ENCODE assay signal across 21 cellular contexts in genomic region chr5:103428923-103429322, GRCh38.
A peak's percentile ranks its signal among the peaks of the same experiment; 100 is the strongest.
DNase-seq lines count a peak whose midpoint lies in the region; ATAC-seq, FAIRE-seq and TF ChIP-seq lines count a peak whose summit lies in the region.
"Had no signal": no experiment of that assay in that cellular context is flagged by ENCODE, and none has a peak within 500 bp of the region (broad histone marks: within the 10 kb centered on the region; RNA-seq: fewer than 3 reads in every experiment).

No MANE protein-coding gene starts in this region.

- H3K27me3 Mint-ChIP-seq in chondrocyte (ENCODE audit: low read depth), result no peaks in the 10 kb centered on the region
- peaks cover 0 to under 1% of the 10 kb centered on the region in 2 donors for H3K27me3 Mint-ChIP-seq in natural killer cell treated with Interleukin-12 subunit alpha and Interleukin-12 subunit beta and Interleukin-15 and Interleukin-18, amount 100 ng/mL, for 72 hours

- H3K4me1 Mint-ChIP-seq in chondrocyte (ENCODE audit: low read depth), result peaks cover 70% of the 10 kb centered on the region
- no peaks in the 10 kb centered on the region for H3K4me1 Mint-ChIP-seq in stimulated activated effector memory CD8-positive, alpha-beta T cell treated with anti-CD3 and anti-CD28 coated beads, Interleukin-12 subunit alpha, Interleukin-12 subunit beta, amount 100 ng/mL, for 72 hours
- H3K4me1 Mint-ChIP-seq in natural killer cell treated with Interleukin-12 subunit alpha and Interleukin-12 subunit beta and Interleukin-15 and Interleukin-18, amount 100 ng/mL, for 72 hours (ENCODE audit: low read depth in 2 of 2), result no peaks in the 10 kb centered on the region
- H3K4me1 Mint-ChIP-seq: activated CD8-positive, alpha-beta memory T cell treated with anti-CD3 and anti-CD28 coated beads, Interleukin-2, amount 10 ng/mL, durations not matched to agents 7 days and 5 days; activated naive CD4-positive, alpha-beta T cell treated with anti-CD3 and anti-CD28 coated beads, Interleukin-2, amount 50 U/mL, for 24 hours; CD4-positive, CD25-positive, alpha-beta regulatory T cell; central memory CD8-positive, alpha-beta T cell had no signal

- WGBS in sigmoid colon, 2 donors, result 89 to 90% methylated on average over 2 of the region's 2 CpGs

- no peak overlapping the region for H3K4me3 ChIP-seq in sigmoid colon
- H3K4me3 ChIP-seq: GM23338, upper lobe of right lung had no signal

- no peak for TF ChIP-seq CTCF in chondrocyte (IDR thresholded peaks at IDR 0.05)
- no peak for TF ChIP-seq CTCF in sigmoid colon (IDR thresholded peaks at IDR 0.05)

- H3K36me3 ChIP-seq in sigmoid colon, result no peaks in the 10 kb centered on the region
- H3K36me3 ChIP-seq: upper lobe of right lung, WERI-Rb-1 had no signal

- FAIRE-seq in RCC 7860 (lab: Jason Lieb, UNC), result no peak
- FAIRE-seq: small intestine had no signal

- H3K9me3 Mint-ChIP-seq in chondrocyte (ENCODE audit: low read depth), result no peaks in the 10 kb centered on the region
- no peaks in the 10 kb centered on the region for H3K9me3 Mint-ChIP-seq in stimulated activated effector memory CD8-positive, alpha-beta T cell treated with anti-CD3 and anti-CD28 coated beads, Interleukin-12 subunit alpha, Interleukin-12 subunit beta, amount 100 ng/mL, for 72 hours
- H3K9me3 Mint-ChIP-seq in natural killer cell treated with Interleukin-12 subunit alpha and Interleukin-12 subunit beta and Interleukin-15 and Interleukin-18, amount 100 ng/mL, for 72 hours, result no peaks in the 10 kb centered on the region
- H3K9me3 Mint-ChIP-seq: activated naive CD4-positive, alpha-beta T cell treated with anti-CD3 and anti-CD28 coated beads, Interleukin-2, amount 50 U/mL, for 24 hours; activated T-helper 1 cell treated with anti-CD3 and anti-CD28 coated beads, Interleukin-12 subunit alpha, Interleukin-12 subunit beta, Interleukin-2, Interleukin-4 antibody, amounts not matched to agents 30 ng/mL and 10 ng/mL and 1 ng/mL, durations not matched to agents 14 hours and 24 hours and 36 hours; central memory CD8-positive, alpha-beta T cell; GM23338 had no signal

- peaks cover 0 to 4% (median 0%) of the 10 kb centered on the region in 4 donors for H3K4me1 ChIP-seq in sigmoid colon
- H3K4me1 ChIP-seq: upper lobe of right lung had no signal

- TF ChIP-seq POLR2A in sigmoid colon (IDR thresholded peaks at IDR 0.05), result no peak

- H3K27me3 ChIP-seq in sigmoid colon, result no peaks in the 10 kb centered on the region
- H3K27me3 ChIP-seq: upper lobe of right lung had no signal

- intact Hi-C loops in sigmoid colon (cut with DNase I), result no loop called here

- H3K27ac ChIP-seq in sigmoid colon, result no peak overlapping the region
- H3K27ac ChIP-seq: upper lobe of right lung, WERI-Rb-1 had no signal

- no peak for DNase-seq in chondrocyte (ENCODE audit: low spot score)
- no peak for DNase-seq in stimulated activated effector memory CD8-positive, alpha-beta T cell treated with anti-CD3 and anti-CD28 coated beads, Interleukin-12 subunit alpha, Interleukin-12 subunit beta, amount 100 ng/mL, for 72 hours (ENCODE audit: low spot score in 2 of 2)
- no peak for DNase-seq in sigmoid colon
- DNase-seq in RCC 7860 (ENCODE audit: low spot score), result no peak
- DNase-seq in natural killer cell treated with Interleukin-12 subunit alpha and Interleukin-12 subunit beta and Interleukin-15 and Interleukin-18, amount 100 ng/mL, for 72 hours (ENCODE audit: low spot score), result no peak
- DNase-seq: activated CD4-positive, alpha-beta T cell treated with anti-CD3 and anti-CD28 coated beads, Interleukin-2, amount 50 U/mL, for 1 hour; activated CD8-positive, alpha-beta memory T cell treated with anti-CD3 and anti-CD28 coated beads, Interleukin-2, amount 10 ng/mL, durations not matched to agents 7 days and 5 days; CD4-positive, CD25-positive, alpha-beta regulatory T cell; NCI-H1930; NCI-H82; small intestine; stimulated activated CD4-positive, alpha-beta T cell treated with anti-CD3 and anti-CD28 coated beads, Interleukin-1b, Interleukin-23, amount 100 ng/mL, for 48 hours; upper lobe of right lung; WERI-Rb-1 had no signal

- H3K36me3 Mint-ChIP-seq in chondrocyte (ENCODE audit: low read depth), result no peaks in the 10 kb centered on the region
- no peaks in the 10 kb centered on the region for H3K36me3 Mint-ChIP-seq in stimulated activated effector memory CD8-positive, alpha-beta T cell treated with anti-CD3 and anti-CD28 coated beads, Interleukin-12 subunit alpha, Interleukin-12 subunit beta, amount 100 ng/mL, for 72 hours
- H3K36me3 Mint-ChIP-seq in natural killer cell treated with Interleukin-12 subunit alpha and Interleukin-12 subunit beta and Interleukin-15 and Interleukin-18, amount 100 ng/mL, for 72 hours, result no peaks in the 10 kb centered on the region
- H3K36me3 Mint-ChIP-seq: activated CD8-positive, alpha-beta memory T cell treated with anti-CD3 and anti-CD28 coated beads, Interleukin-2, amount 10 ng/mL, durations not matched to agents 7 days and 5 days; activated naive CD4-positive, alpha-beta T cell treated with anti-CD3 and anti-CD28 coated beads, Interleukin-2, amount 50 U/mL, for 24 hours; CD4-positive, CD25-positive, alpha-beta regulatory T cell had no signal

- no peak for TF ChIP-seq EP300 in sigmoid colon (IDR thresholded peaks at IDR 0.05)

- H3K27ac Mint-ChIP-seq in chondrocyte (ENCODE audit: unreplicated experiment), result peak overlapping the region; percentile 90
- H3K27ac Mint-ChIP-seq in stimulated activated effector memory CD8-positive, alpha-beta T cell treated with anti-CD3 and anti-CD28 coated beads, Interleukin-12 subunit alpha, Interleukin-12 subunit beta, amount 100 ng/mL, for 72 hours, result no peak overlapping the region
- no peak overlapping the region for H3K27ac Mint-ChIP-seq in natural killer cell treated with Interleukin-12 subunit alpha and Interleukin-12 subunit beta and Interleukin-15 and Interleukin-18, amount 100 ng/mL, for 72 hours
- H3K27ac Mint-ChIP-seq: activated CD8-positive, alpha-beta memory T cell treated with anti-CD3 and anti-CD28 coated beads, Interleukin-2, amount 10 ng/mL, durations not matched to agents 7 days and 5 days; activated naive CD4-positive, alpha-beta T cell treated with anti-CD3 and anti-CD28 coated beads, Interleukin-2, amount 50 U/mL, for 24 hours; activated T-helper 1 cell treated with anti-CD3 and anti-CD28 coated beads, Interleukin-12 subunit alpha, Interleukin-12 subunit beta, Interleukin-2, Interleukin-4 antibody, amounts not matched to agents 30 ng/mL and 10 ng/mL and 1 ng/mL, durations not matched to agents 14 hours and 24 hours and 36 hours; CD4-positive, CD25-positive, alpha-beta regulatory T cell; GM23338 had no signal

- ATAC-seq in GM21390 (IDR thresholded peaks at IDR 0.05; ENCODE audit: unreplicated experiment) (peak; percentile 74), HG03520 (IDR thresholded peaks at IDR 0.05; ENCODE audit: unreplicated experiment) (peak; percentile 40), GM19328 (IDR thresholded peaks at IDR 0.05; ENCODE audit: unreplicated experiment) (no peak)
- peak; percentile 63 for ATAC-seq in stimulated activated effector memory CD8-positive, alpha-beta T cell treated with anti-CD3 and anti-CD28 coated beads, Interleukin-12 subunit alpha, Interleukin-12 subunit beta, amount 100 ng/mL, for 72 hours
- no peak for ATAC-seq in natural killer cell treated with Interleukin-12 subunit alpha and Interleukin-12 subunit beta and Interleukin-15 and Interleukin-18, amount 100 ng/mL, for 72 hours
- ATAC-seq: activated CD8-positive, alpha-beta memory T cell treated with anti-CD3 and anti-CD28 coated beads, Interleukin-2, amount 10 ng/mL, durations not matched to agents 7 days and 5 days; GM23338; upper lobe of right lung had no signal

- H3K9me3 ChIP-seq in sigmoid colon, result no peaks in the 10 kb centered on the region
- H3K9me3 ChIP-seq: upper lobe of right lung had no signal

- H3K4me3 Mint-ChIP-seq in chondrocyte (ENCODE audit: unreplicated experiment), result no peak overlapping the region
- H3K4me3 Mint-ChIP-seq in stimulated activated effector memory CD8-positive, alpha-beta T cell treated with anti-CD3 and anti-CD28 coated beads, Interleukin-12 subunit alpha, Interleukin-12 subunit beta, amount 100 ng/mL, for 72 hours, result no peak overlapping the region
- no peak overlapping the region for H3K4me3 Mint-ChIP-seq in natural killer cell treated with Interleukin-12 subunit alpha and Interleukin-12 subunit beta and Interleukin-15 and Interleukin-18, amount 100 ng/mL, for 72 hours
- H3K4me3 Mint-ChIP-seq: activated CD8-positive, alpha-beta memory T cell treated with anti-CD3 and anti-CD28 coated beads, Interleukin-2, amount 10 ng/mL, durations not matched to agents 7 days and 5 days; activated naive CD4-positive, alpha-beta T cell treated with anti-CD3 and anti-CD28 coated beads, Interleukin-2, amount 50 U/mL, for 24 hours; activated T-helper 1 cell treated with anti-CD3 and anti-CD28 coated beads, Interleukin-12 subunit alpha, Interleukin-12 subunit beta, Interleukin-2, Interleukin-4 antibody, amounts not matched to agents 30 ng/mL and 10 ng/mL and 1 ng/mL, durations not matched to agents 14 hours and 24 hours and 36 hours; CD4-positive, CD25-positive, alpha-beta regulatory T cell; central memory CD8-positive, alpha-beta T cell; GM23338 had no signal

Comparison
In these comparisons a context has a peak if more than half of its experiments do, and no peak if none do; other contexts are left out.
1. ATAC-seq: peak in GM21390 (single experiment), HG03520 (single experiment) and stimulated activated effector memory CD8-positive, alpha-beta T cell treated with anti-CD3 and anti-CD28 coated beads, Interleukin-12 subunit alpha, Interleukin-12 subunit beta, amount 100 ng/mL, for 72 hours (single experiment); none in GM19328 (single experiment) and natural killer cell treated with Interleukin-12 subunit alpha and Interleukin-12 subunit beta and Interleukin-15 and Interleukin-18, amount 100 ng/mL, for 72 hours (0 of 2).